Comparison of ENCODE assay signal across 10 cellular contexts in genomic region chr3:138775254-138775595, GRCh38. TPM values are rescaled to one million over a fixed set of nuclear protein-coding genes. Genes with fewer than 3 reads are reported as not detected.
A peak's percentile ranks its signal among the peaks of the same experiment; 100 is the strongest.
DNase-seq lines count a peak whose midpoint lies in the region; TF ChIP-seq lines count a peak whose summit lies in the region.
"Had no signal": no experiment of that assay in that cellular context is flagged by ENCODE, and none has a peak within 500 bp of the region (broad histone marks: within the 10 kb centered on the region; RNA-seq: fewer than 3 reads in every experiment).

No MANE protein-coding gene starts in this region.

- peaks cover 24% of the 10 kb centered on the region for H3K4me1 ChIP-seq in SJSA1 (replicated peaks)
- H3K4me1 ChIP-seq in esophagus squamous epithelium = peaks cover 8 to 27% (median 25%) of the 10 kb centered on the region in 3 donors

- no peaks in the 10 kb centered on the region for H3K4me1 Mint-ChIP-seq in progenitor cell of endocrine pancreas (ENCODE audit: low read depth)
- H3K4me1 Mint-ChIP-seq: activated B cell treated with CpG ODN at 0.5 μM for 24 hours had no signal

- no peaks in the 10 kb centered on the region for H3K9me3 ChIP-seq in SJSA1 (replicated peaks)
- H3K9me3 ChIP-seq in esophagus squamous epithelium = no peaks in the 10 kb centered on the region

- TF ChIP-seq CTCF in esophagus squamous epithelium (IDR thresholded peaks at IDR 0.05) (no peak), progenitor cell of endocrine pancreas (IDR thresholded peaks at IDR 0.05; ENCODE audit: unreplicated experiment) (no peak)

- no peaks in the 10 kb centered on the region for H3K9me3 Mint-ChIP-seq in progenitor cell of endocrine pancreas (ENCODE audit: low read depth)
- H3K9me3 Mint-ChIP-seq: activated B cell treated with CpG ODN at 0.5 μM for 24 hours; activated naive CD4-positive, alpha-beta T cell treated with anti-CD3 and anti-CD28 coated beads, Interleukin-2, amount 50 U/mL, for 24 hours had no signal

- peaks cover 1% of the 10 kb centered on the region for H3K36me3 Mint-ChIP-seq in progenitor cell of endocrine pancreas (ENCODE audit: insufficient read depth)

- POLR2A ChIA-PET in HEK293T (lab: Yijun Ruan, JAX) = no interaction called here

- CTCF ChIA-PET in HEK293T (lab: Yijun Ruan, JAX) = no interaction called here

- H3K27ac ChIP-seq in SJSA1 (peak overlapping the region; percentile 21), esophagus squamous epithelium (peak overlapping the region in 3 of 4 donors; percentile 65 to 66 (median 65))

- H3K27me3 ChIP-seq in SJSA1 (replicated peaks) (no peaks in the 10 kb centered on the region), esophagus squamous epithelium (no peaks in the 10 kb centered on the region)

- no peak overlapping the region for H3K4me3 Mint-ChIP-seq in progenitor cell of endocrine pancreas (ENCODE audit: low read depth)
- H3K4me3 Mint-ChIP-seq: activated B cell treated with CpG ODN at 0.5 μM for 24 hours; activated naive CD4-positive, alpha-beta T cell treated with anti-CD3 and anti-CD28 coated beads, Interleukin-2, amount 50 U/mL, for 24 hours had no signal

- peak overlapping the region; percentile 57 for H3K27ac Mint-ChIP-seq in progenitor cell of endocrine pancreas
- H3K27ac Mint-ChIP-seq: activated B cell treated with CpG ODN at 0.5 μM for 24 hours; activated naive CD4-positive, alpha-beta T cell treated with anti-CD3 and anti-CD28 coated beads, Interleukin-2, amount 50 U/mL, for 24 hours had no signal

- intact Hi-C loops in esophagus squamous epithelium (cut with DNase I) = no loop called here

- H3K36me3 ChIP-seq in SJSA1 (no peaks in the 10 kb centered on the region), esophagus squamous epithelium (peaks cover 0 to 20% (median 0%) of the 10 kb centered on the region in 3 donors)

- DNase-seq in DMS79 (lab: John Stamatoyannopoulos, UW) (peak; percentile 43), SJSA1 (ENCODE audit: low read depth in 1 of 2, low spot score in 2 of 2) (no peak), esophagus squamous epithelium (lab: John Stamatoyannopoulos, UW) (no peak), progenitor cell of endocrine pancreas (ENCODE audit: low spot score, unreplicated experiment) (no peak), HEK293T (ENCODE audit: extremely low spot score) (no peak), NCI-H146 treated with DMSO at 0.1 percent for 48 hours (lab: John Stamatoyannopoulos, UW; ENCODE audit: unreplicated experiment) (no peak), NCI-H510A (lab: John Stamatoyannopoulos, UW) (no peak), HT-29 (ENCODE audit: low spot score) (no peak)
- DNase-seq: activated B cell treated with CpG ODN at 0.5 μM for 24 hours had no signal

- H3K27me3 Mint-ChIP-seq in progenitor cell of endocrine pancreas = no peaks in the 10 kb centered on the region
- H3K27me3 Mint-ChIP-seq: activated B cell treated with CpG ODN at 0.5 μM for 24 hours; activated naive CD4-positive, alpha-beta T cell treated with anti-CD3 and anti-CD28 coated beads, Interleukin-2, amount 50 U/mL, for 24 hours had no signal

- TF ChIP-seq POLR2A in esophagus squamous epithelium (IDR thresholded peaks at IDR 0.05) = no peak

- WGBS in esophagus squamous epithelium, 2 donors = 35 to 62% methylated on average over 4 of the region's 4 CpGs

- H3K4me3 ChIP-seq in SJSA1 (no peak overlapping the region), esophagus squamous epithelium (no peak overlapping the region)

TF ChIP-seq in HEK293T, 16 proteins besides CTCF, POLR2A, EP300 and RAD21:
- TF ChIP-seq NFRKB (IDR thresholded peaks at IDR 0.05) (no peak), TARDBP (IDR thresholded peaks at IDR 0.05) (no peak), FOXK2 (IDR thresholded peaks at IDR 0.05) (no peak), CTBP1 (IDR thresholded peaks at IDR 0.05; ENCODE audit: borderline replicate concordance) (no peak), ELF4 (IDR thresholded peaks at IDR 0.05) (no peak), HDGF (IDR thresholded peaks at IDR 0.05; ENCODE audit: borderline replicate concordance) (no peak), SUZ12 (IDR thresholded peaks at IDR 0.05) (no peak)

RNA-seq across cellular contexts. Expression of gene PIK3CB, which starts 59.5 kb away (rescaled TPM):
- 5.7 and 7.3 TPM in 2 replicates for total RNA-seq in SJSA1 (2014; rRNA removed; shearing (Covaris generic))
- 10 to 100 TPM; 14.7 to 36.2 (median 28.5) TPM for total RNA-seq in esophagus squamous epithelium
- 18.3 and 23.7 TPM in 2 replicates for total RNA-seq in progenitor cell of endocrine pancreas
- total RNA-seq in HT-29 (2014; rRNA removed; shearing (Covaris generic)) = 8.6 and 10.3 TPM in 2 replicates
